In genomic region chr4:54217642-54218486, GRCh38 we compare ENCODE assay signal across 8 cellular contexts. TPM values are rescaled to one million over a fixed set of nuclear protein-coding genes. Genes with fewer than 3 reads are reported as not detected.
DNase-seq lines count a peak whose midpoint lies in the region; ATAC-seq and TF ChIP-seq lines count a peak whose summit lies in the region.

No MANE protein-coding gene starts in this region.

- H3K4me1 Mint-ChIP-seq in CD8-positive, alpha-beta T cell (ENCODE audit: low read depth): peaks cover 4% of the 10 kb centered on the region
- peaks cover 4% of the 10 kb centered on the region for H3K4me1 Mint-ChIP-seq in activated naive CD4-positive, alpha-beta T cell treated with anti-CD3 and anti-CD28 coated beads for 36 hours (ENCODE audit: low read depth)
- peaks cover 8% of the 10 kb centered on the region for H3K4me1 Mint-ChIP-seq in neural crest cell

- H3K4me3 ChIP-seq in CD8-positive, alpha-beta T cell (ENCODE audit: low read depth, low read length): no peak overlapping the region
- peak overlapping the region in 3 of 4 donors; percentile 11 to 42 (median 38) for H3K4me3 ChIP-seq in upper lobe of left lung

- peak in 1 of 4 donors; percentile 20 for TF ChIP-seq POLR2A in upper lobe of left lung (IDR thresholded peaks at IDR 0.05)

- peaks cover 35% of the 10 kb centered on the region for H3K27me3 Mint-ChIP-seq in CD8-positive, alpha-beta T cell (ENCODE audit: low read depth)
- peaks cover 29% of the 10 kb centered on the region for H3K27me3 Mint-ChIP-seq in activated naive CD4-positive, alpha-beta T cell treated with anti-CD3 and anti-CD28 coated beads for 36 hours (ENCODE audit: low read depth)
- H3K27me3 Mint-ChIP-seq in neural crest cell (ENCODE audit: low read depth): peaks cover 67% of the 10 kb centered on the region

- intact Hi-C loops in CD8-positive, alpha-beta T cell (cut with DNase I, micrococcal nuclease): loop anchor here (1.0 to 5.0 kb wide), 4 partner anchors 16 to 1841 kb away; no protein-coding TSS in a partner anchor
- intact Hi-C loops in activated naive CD4-positive, alpha-beta T cell treated with anti-CD3 and anti-CD28 coated beads for 36 hours (cut with micrococcal nuclease): loop anchor here (1.0 to 5.0 kb wide), 4 partner anchors 15 to 310 kb away; partner anchors contain the start of gene CHIC2

- no peaks in the 10 kb centered on the region for H3K36me3 ChIP-seq in CD8-positive, alpha-beta T cell (ENCODE audit: insufficient read depth, low read length)
- H3K36me3 ChIP-seq in upper lobe of left lung: no peaks in the 10 kb centered on the region

- 0 to 3% methylated on average over 22 to 23 of the region's 23 CpGs for WGBS in upper lobe of left lung, 2 donors

- peak; percentile 66 for ATAC-seq in CD8-positive, alpha-beta T cell
- ATAC-seq in GM21423 (IDR thresholded peaks at IDR 0.05; ENCODE audit: unreplicated experiment) (peak; percentile 64), upper lobe of left lung (ENCODE audit: low FRiP score in 2 of 2) (peak; percentile 86 to 94)

- H3K27ac Mint-ChIP-seq in CD8-positive, alpha-beta T cell: no peak overlapping the region
- no peak overlapping the region for H3K27ac Mint-ChIP-seq in activated naive CD4-positive, alpha-beta T cell treated with anti-CD3 and anti-CD28 coated beads for 36 hours
- H3K27ac Mint-ChIP-seq in neural crest cell (ENCODE audit: unreplicated experiment): no peak overlapping the region

- peak; percentile 23 to 71 (median 51) for DNase-seq in CD8-positive, alpha-beta T cell
- DNase-seq in LHCN-M2 (ENCODE audit: low read depth) (peak; percentile 85), RKO (ENCODE audit: low spot score) (peak; percentile 87), foreskin melanocyte (peak; percentile 71), neural crest cell (ENCODE audit: low read depth, low spot score) (peak; percentile 70), upper lobe of left lung (peak in 1 of 2 donors; percentile 57)
- DNase-seq in activated naive CD4-positive, alpha-beta T cell treated with anti-CD3 and anti-CD28 coated beads for 36 hours: peak; percentile 70

- no peaks in the 10 kb centered on the region for H3K9me3 ChIP-seq in CD8-positive, alpha-beta T cell (ENCODE audit: low read length)
- no peaks in the 10 kb centered on the region for H3K9me3 ChIP-seq in upper lobe of left lung

- CTCF ChIA-PET in CD8-positive, alpha-beta T cell (lab: Charles Lee): interaction anchor here (0.8 to 8.7 kb wide), 10 partner anchors 8 to 1020 kb away, joined by 3 to 201 read pairs (median 8); no protein-coding TSS in a partner anchor
- CTCF ChIA-PET in activated naive CD4-positive, alpha-beta T cell treated with anti-CD3 and anti-CD28 coated beads for 36 hours (lab: Charles Lee): interaction anchor here (0.7 to 8.8 kb wide), 13 partner anchors 9 to 1143 kb away, joined by 3 to 132 read pairs (median 3); no protein-coding TSS in a partner anchor

- H3K9me3 Mint-ChIP-seq in CD8-positive, alpha-beta T cell: no peaks in the 10 kb centered on the region
- H3K9me3 Mint-ChIP-seq in activated naive CD4-positive, alpha-beta T cell treated with anti-CD3 and anti-CD28 coated beads for 36 hours: no peaks in the 10 kb centered on the region
- peaks cover under 1% of the 10 kb centered on the region for H3K9me3 Mint-ChIP-seq in neural crest cell

- peak; percentile 87 for TF ChIP-seq CTCF in CD8-positive, alpha-beta T cell (IDR thresholded peaks at IDR 0.05)
- TF ChIP-seq CTCF in neural crest cell (conservative IDR thresholded peaks at IDR 0.05) (peak; percentile 95), upper lobe of left lung (IDR thresholded peaks at IDR 0.05) (peak; percentile 64 to 86 (median 84))

- H3K27ac ChIP-seq in CD8-positive, alpha-beta T cell (ENCODE audit: low read depth, low read length): no peak overlapping the region
- peak overlapping the region in 1 of 4 donors; percentile 12 for H3K27ac ChIP-seq in upper lobe of left lung

- POLR2A ChIA-PET in CD8-positive, alpha-beta T cell (lab: Charles Lee): no interaction called here

- H3K27me3 ChIP-seq in CD8-positive, alpha-beta T cell (ENCODE audit: insufficient read depth, low read length): peaks cover 3% of the 10 kb centered on the region
- no peaks in the 10 kb centered on the region for H3K27me3 ChIP-seq in upper lobe of left lung

- H3K36me3 Mint-ChIP-seq in CD8-positive, alpha-beta T cell: no peaks in the 10 kb centered on the region
- H3K36me3 Mint-ChIP-seq in activated naive CD4-positive, alpha-beta T cell treated with anti-CD3 and anti-CD28 coated beads for 36 hours (ENCODE audit: low read depth): no peaks in the 10 kb centered on the region
- peaks cover under 1% of the 10 kb centered on the region for H3K36me3 Mint-ChIP-seq in neural crest cell (ENCODE audit: low read depth)

- H3K4me3 Mint-ChIP-seq in CD8-positive, alpha-beta T cell: peak overlapping the region; percentile 39
- peak overlapping the region; percentile 22 for H3K4me3 Mint-ChIP-seq in activated naive CD4-positive, alpha-beta T cell treated with anti-CD3 and anti-CD28 coated beads for 36 hours
- H3K4me3 Mint-ChIP-seq in neural crest cell: peak overlapping the region; percentile 80

- no peak for TF ChIP-seq EP300 in upper lobe of left lung (IDR thresholded peaks at IDR 0.05)

- peaks cover 5% of the 10 kb centered on the region for H3K4me1 ChIP-seq in CD8-positive, alpha-beta T cell (ENCODE audit: insufficient read depth, low read length)
- peaks cover 6 to 9% (median 6%) of the 10 kb centered on the region in 4 donors for H3K4me1 ChIP-seq in upper lobe of left lung

RNA-seq across cellular contexts. Expression of gene PDGFRA, which starts 11.2 kb away (rescaled TPM):
- total RNA-seq in CD8-positive, alpha-beta T cell: not detected
- total RNA-seq in LHCN-M2 (2014; rRNA removed) (0.98 and 2.1 TPM in 2 replicates), neural crest cell (1.9 and 2.1 TPM in 2 replicates), upper lobe of left lung (100 to 1,000 TPM in 2 of 6 donors, 10 to 100 TPM in 4; 60.5 to 136 (median 77.0) TPM)
- polyA plus RNA-seq in LHCN-M2 (2012): 1.8 TPM
- not detected for total RNA-seq in activated naive CD4-positive, alpha-beta T cell treated with anti-CD3 and anti-CD28 coated beads for 36 hours

Comparison
In these comparisons a context has a peak if more than half of its experiments do, and no peak if none do; other contexts are left out.
1. H3K4me3 Mint-ChIP-seq: peak in every context shown above with its lines; median percentile 80 in neural crest cell; 39 in CD8-positive, alpha-beta T cell; 22 in activated naive CD4-positive, alpha-beta T cell treated with anti-CD3 and anti-CD28 coated beads for 36 hours.
2. RNA of gene PDGFRA, which starts 11.2 kb away (total RNA-seq): 60.5 to 136 TPM in upper lobe of left lung; 1.9 to 2.1 TPM in neural crest cell, 0.98 to 2.1 TPM in LHCN-M2, not detected in CD8-positive, alpha-beta T cell and not detected in activated naive CD4-positive, alpha-beta T cell treated with anti-CD3 and anti-CD28 coated beads for 36 hours; every median in the first group is over 10 times any median in the second.
3. Peak in every context shown above with its lines, with median percentiles within 50 percentile points of each other: ATAC-seq and CTCF ChIP-seq.